22 cellular contexts compared by ENCODE assay signal in genomic region chr1:29638281-29638680, GRCh38.
"Had no signal": no experiment of that assay in that cellular context is flagged by ENCODE, and none has a peak within 500 bp of the region (broad histone marks: within the 10 kb centered on the region; RNA-seq: fewer than 3 reads in every experiment).

No MANE protein-coding gene starts in this region.

- H3K4me3 ChIP-seq: ascending aorta, coronary artery, gastroesophageal sphincter, heart left ventricle, spleen, testis, upper lobe of left lung had no signal

- H3K9me3 ChIP-seq: ascending aorta, gastroesophageal sphincter, heart left ventricle, neutrophil, spleen, testis, upper lobe of left lung had no signal

- H3K27me3 ChIP-seq: ascending aorta, neutrophil, testis, upper lobe of left lung had no signal

- DNase-seq: activated CD4-positive, alpha-beta T cell treated with anti-CD3 and anti-CD28 coated beads, Interleukin-2, amount 50 U/mL, for 1 hour; activated naive CD4-positive, alpha-beta T cell treated with anti-CD3 and anti-CD28 coated beads, Interleukin-2, amount 10 ng/mL, durations not matched to agents 7 days and 5 days; activated T-cell treated with anti-CD3 and anti-CD28 coated beads, Interleukin-2, amount 50 U/mL, for 1 hour; heart left ventricle; kidney glomerular epithelial cell; mesendoderm; natural killer cell; retina; spleen; stimulated activated CD4-positive, alpha-beta T cell treated with anti-CD3 and anti-CD28 coated beads, Interleukin-4, amount 100 ng/mL, for 4 hours; T-cell; T-helper 9 cell; testis; upper lobe of left lung had no signal

- H3K36me3 Mint-ChIP-seq: activated naive CD4-positive, alpha-beta T cell treated with anti-CD3 and anti-CD28 coated beads, Interleukin-2, amount 10 ng/mL, durations not matched to agents 7 days and 5 days; natural killer cell; stimulated activated memory B cell treated with anti-CD40 and anti-IgM and Interleukin-4, amounts not matched to agents 10 μg/mL and 1 μg/mL and 100 μg/mL, for 72 hours; T-cell had no signal

- H3K4me1 Mint-ChIP-seq: activated naive CD4-positive, alpha-beta T cell treated with anti-CD3 and anti-CD28 coated beads, Interleukin-2, amount 10 ng/mL, durations not matched to agents 7 days and 5 days; central memory CD8-positive, alpha-beta T cell; natural killer cell; stimulated activated memory B cell treated with anti-CD40 and anti-IgM and Interleukin-4, amounts not matched to agents 10 μg/mL and 1 μg/mL and 100 μg/mL, for 72 hours; T-cell had no signal

- H3K9me3 Mint-ChIP-seq: activated naive CD4-positive, alpha-beta T cell treated with anti-CD3 and anti-CD28 coated beads, Interleukin-2, amount 10 ng/mL, durations not matched to agents 7 days and 5 days; activated T-helper 2 cell treated with anti-CD3 and anti-CD28 coated beads, Interferon-gamma antibody, Interleukin-2, Interleukin-4, amounts not matched to agents 10 μg/mL and 5 μg/mL and 100 μg/mL, durations not matched to agents 14 hours and 24 hours and 36 hours; central memory CD8-positive, alpha-beta T cell; natural killer cell; T-cell had no signal

- H3K4me1 ChIP-seq: ascending aorta, gastroesophageal sphincter, heart left ventricle, spleen, testis, upper lobe of left lung had no signal

- H3K27ac ChIP-seq: ascending aorta, coronary artery, gastroesophageal sphincter, heart left ventricle, neutrophil, spleen, testis, upper lobe of left lung had no signal

- H3K36me3 ChIP-seq: ascending aorta, gastroesophageal sphincter, heart left ventricle, neutrophil, spleen, upper lobe of left lung had no signal

- ATAC-seq: gastroesophageal sphincter; heart left ventricle; natural killer cell; SK-N-SH treated with all-trans-retinoic acid at 6 μM for 48 hours; stimulated activated memory B cell treated with anti-CD40 and anti-IgM and Interleukin-4, amounts not matched to agents 10 μg/mL and 1 μg/mL and 100 μg/mL, for 72 hours; T-cell had no signal

- H3K4me3 Mint-ChIP-seq: activated naive CD4-positive, alpha-beta T cell treated with anti-CD3 and anti-CD28 coated beads, Interleukin-2, amount 10 ng/mL, durations not matched to agents 7 days and 5 days; central memory CD8-positive, alpha-beta T cell; natural killer cell; stimulated activated memory B cell treated with anti-CD40 and anti-IgM and Interleukin-4, amounts not matched to agents 10 μg/mL and 1 μg/mL and 100 μg/mL, for 72 hours; T-cell had no signal

- H3K27ac Mint-ChIP-seq: activated naive CD4-positive, alpha-beta T cell treated with anti-CD3 and anti-CD28 coated beads, Interleukin-2, amount 10 ng/mL, durations not matched to agents 7 days and 5 days; activated T-helper 2 cell treated with anti-CD3 and anti-CD28 coated beads, Interferon-gamma antibody, Interleukin-2, Interleukin-4, amounts not matched to agents 10 μg/mL and 5 μg/mL and 100 μg/mL, durations not matched to agents 14 hours and 24 hours and 36 hours; natural killer cell; stimulated activated memory B cell treated with anti-CD40 and anti-IgM and Interleukin-4, amounts not matched to agents 10 μg/mL and 1 μg/mL and 100 μg/mL, for 72 hours; T-cell had no signal
